In genomic region chr14:68506645-68507405, GRCh38 we compare ENCODE assay signal across 9 cellular contexts.
DNase-seq lines count a peak whose midpoint lies in the region; ATAC-seq lines count a peak whose summit lies in the region.
"Had no signal": no experiment of that assay in that cellular context is flagged by ENCODE, and none has a peak within 500 bp of the region (broad histone marks: within the 10 kb centered on the region; RNA-seq: fewer than 3 reads in every experiment).

No MANE protein-coding gene starts in this region.

- H2BK12ac ChIP-seq in neuronal stem cell (ENCODE audit: low read length) = peak overlapping the region; percentile 16

- H3K4me1 ChIP-seq in neuronal stem cell (ENCODE audit: control insufficient read depth in 2 of 2, insufficient read depth in 1 of 2, low read depth in 1 of 2, low read length in 2 of 2) = peaks cover 33 to 45% of the 10 kb centered on the region in 2 donors

- no peak overlapping the region for H2BK5ac ChIP-seq in neuronal stem cell (ENCODE audit: low read length)

- peaks cover 30% of the 10 kb centered on the region for H3K4me1 Mint-ChIP-seq in activated CD4-positive, alpha-beta memory T cell treated with anti-CD3 and anti-CD28 coated beads for 36 hours (ENCODE audit: low read depth)
- H3K4me1 Mint-ChIP-seq in activated CD4-positive, alpha-beta memory T cell treated with anti-CD3 and anti-CD28 coated beads, Interleukin-2, amount 10 ng/mL, durations not matched to agents 7 days and 5 days = peaks cover 18% of the 10 kb centered on the region
- peaks cover 68% of the 10 kb centered on the region for H3K4me1 Mint-ChIP-seq in activated naive CD8-positive, alpha-beta T cell (ENCODE audit: low read depth)

- no peaks in the 10 kb centered on the region for H3K36me3 ChIP-seq in neuronal stem cell (replicated peaks in 1 of 2; ENCODE audit: control insufficient read depth in 2 of 2, insufficient read depth in 2 of 2, low read length in 2 of 2)
- H3K36me3 ChIP-seq: neutrophil had no signal

- no peak overlapping the region for H4K8ac ChIP-seq in neuronal stem cell (ENCODE audit: low read depth, low read length)

- H2BK120ac ChIP-seq in neuronal stem cell (ENCODE audit: low read depth, low read length) = no peak overlapping the region

- no peaks in the 10 kb centered on the region for H3K9me3 Mint-ChIP-seq in activated CD4-positive, alpha-beta memory T cell treated with anti-CD3 and anti-CD28 coated beads for 36 hours
- H3K9me3 Mint-ChIP-seq in activated CD4-positive, alpha-beta memory T cell treated with anti-CD3 and anti-CD28 coated beads, Interleukin-2, amount 10 ng/mL, durations not matched to agents 7 days and 5 days = no peaks in the 10 kb centered on the region
- H3K9me3 Mint-ChIP-seq in activated naive CD8-positive, alpha-beta T cell (ENCODE audit: low read depth) = no peaks in the 10 kb centered on the region

- no peak overlapping the region for H3K27ac Mint-ChIP-seq in activated CD4-positive, alpha-beta memory T cell treated with anti-CD3 and anti-CD28 coated beads for 36 hours
- no peak overlapping the region for H3K27ac Mint-ChIP-seq in activated CD4-positive, alpha-beta memory T cell treated with anti-CD3 and anti-CD28 coated beads, Interleukin-2, amount 10 ng/mL, durations not matched to agents 7 days and 5 days
- H3K27ac Mint-ChIP-seq in activated naive CD8-positive, alpha-beta T cell = peak overlapping the region; percentile 77

- H3K36me3 Mint-ChIP-seq in activated CD4-positive, alpha-beta memory T cell treated with anti-CD3 and anti-CD28 coated beads for 36 hours = no peaks in the 10 kb centered on the region
- H3K36me3 Mint-ChIP-seq in activated CD4-positive, alpha-beta memory T cell treated with anti-CD3 and anti-CD28 coated beads, Interleukin-2, amount 10 ng/mL, durations not matched to agents 7 days and 5 days (ENCODE audit: low read depth) = no peaks in the 10 kb centered on the region
- H3K36me3 Mint-ChIP-seq in activated naive CD8-positive, alpha-beta T cell = no peaks in the 10 kb centered on the region

- POLR2A ChIA-PET in activated CD4-positive, alpha-beta memory T cell treated with anti-CD3 and anti-CD28 coated beads for 36 hours (lab: Charles Lee) = interaction anchor here (1.1 to 1.4 kb wide), 4 partner anchors 23 to 223 kb away, joined by 3 to 4 read pairs (median 4); no protein-coding TSS in a partner anchor
- POLR2A ChIA-PET in activated CD4-positive, alpha-beta memory T cell treated with anti-CD3 and anti-CD28 coated beads, Interleukin-2, amount 10 ng/mL, durations not matched to agents 7 days and 5 days (lab: Charles Lee) = interaction anchor here (0.9 to 1.7 kb wide), 4 partner anchors 23 to 309 kb away, joined by 3 to 5 read pairs (median 3); partner anchors contain the start of gene ZFP36L1

- peak; percentile 66 for ATAC-seq in HG03175 (IDR thresholded peaks at IDR 0.05; ENCODE audit: unreplicated experiment)
- ATAC-seq in GM19324 (IDR thresholded peaks at IDR 0.05; ENCODE audit: low FRiP score, unreplicated experiment) = no peak

- no peaks in the 10 kb centered on the region for H3K79me1 ChIP-seq in neuronal stem cell (ENCODE audit: low read depth, low read length)

- no CpG with 5 or more reads among the region's 11 CpGs for WGBS in neuronal stem cell (ENCODE audit: extremely low coverage in 2 of 2, insufficient read length in 2 of 2, insufficient replicate concordance in 1 of 2), 2 donors

- no peak overlapping the region for H2BK15ac ChIP-seq in neuronal stem cell (ENCODE audit: low read length)

- no peak overlapping the region for H3K4me3 ChIP-seq in neuronal stem cell (ENCODE audit: low read length in 2 of 2)

- H3K27me3 ChIP-seq in neuronal stem cell (ENCODE audit: control insufficient read depth in 3 of 3, insufficient read depth in 3 of 3, low read depth in 1 of 3, low read length in 3 of 3) = no peaks in the 10 kb centered on the region
- H3K27me3 ChIP-seq: neutrophil had no signal

- H2AK5ac ChIP-seq in neuronal stem cell (ENCODE audit: low read depth, low read length) = no peak overlapping the region

- peak overlapping the region; percentile 74 for H2AFZ ChIP-seq in neuronal stem cell (ENCODE audit: low read length)

- no peak overlapping the region for H3K4me3 Mint-ChIP-seq in activated CD4-positive, alpha-beta memory T cell treated with anti-CD3 and anti-CD28 coated beads for 36 hours
- no peak overlapping the region for H3K4me3 Mint-ChIP-seq in activated CD4-positive, alpha-beta memory T cell treated with anti-CD3 and anti-CD28 coated beads, Interleukin-2, amount 10 ng/mL, durations not matched to agents 7 days and 5 days
- peak overlapping the region; percentile 62 for H3K4me3 Mint-ChIP-seq in activated naive CD8-positive, alpha-beta T cell

- no peak overlapping the region for H3K4ac ChIP-seq in neuronal stem cell (ENCODE audit: low read length)

- no peak overlapping the region for H3K9ac ChIP-seq in neuronal stem cell (ENCODE audit: low read depth, low read length, poor library complexity)

- peak; percentile 24 for DNase-seq in activated CD4-positive, alpha-beta memory T cell treated with anti-CD3 and anti-CD28 coated beads for 36 hours
- DNase-seq in activated CD4-positive, alpha-beta memory T cell treated with anti-CD3 and anti-CD28 coated beads, Interleukin-2, amount 10 ng/mL, durations not matched to agents 7 days and 5 days = no peak
- DNase-seq in neuronal stem cell (ENCODE audit: low spot score) (no peak), COR-L47 (lab: John Stamatoyannopoulos, UW) (no peak), NCI-H446 treated with DMSO at 0.1 percent for 48 hours (lab: John Stamatoyannopoulos, UW) (no peak)

- H3K14ac ChIP-seq in neuronal stem cell (ENCODE audit: low read length) = peak overlapping the region; percentile 5

- H4K91ac ChIP-seq in neuronal stem cell (ENCODE audit: low read depth, low read length, poor library complexity) = no peak overlapping the region

- H3K18ac ChIP-seq in neuronal stem cell (ENCODE audit: low read length) = peak overlapping the region; percentile 77

- CTCF ChIA-PET in activated CD4-positive, alpha-beta memory T cell treated with anti-CD3 and anti-CD28 coated beads for 36 hours (lab: Charles Lee) = interaction anchor here (1.0 to 1.3 kb wide), 3 partner anchors 10 to 308 kb away, joined by 3 to 6 read pairs (median 4); no protein-coding TSS in a partner anchor
- CTCF ChIA-PET in activated CD4-positive, alpha-beta memory T cell treated with anti-CD3 and anti-CD28 coated beads, Interleukin-2, amount 10 ng/mL, durations not matched to agents 7 days and 5 days (lab: Charles Lee) = interaction anchor here (0.9 to 1.0 kb wide), 2 partner anchors 309 to 337 kb away, joined by 3 read pairs; no protein-coding TSS in a partner anchor

- intact Hi-C loops in activated CD4-positive, alpha-beta memory T cell treated with anti-CD3 and anti-CD28 coated beads for 36 hours (cut with micrococcal nuclease) = no loop called here

- H3K23ac ChIP-seq in neuronal stem cell (ENCODE audit: low read depth, low read length, poor library complexity) = no peak overlapping the region

- H3K27me3 Mint-ChIP-seq in activated CD4-positive, alpha-beta memory T cell treated with anti-CD3 and anti-CD28 coated beads for 36 hours = no peaks in the 10 kb centered on the region
- no peaks in the 10 kb centered on the region for H3K27me3 Mint-ChIP-seq in activated CD4-positive, alpha-beta memory T cell treated with anti-CD3 and anti-CD28 coated beads, Interleukin-2, amount 10 ng/mL, durations not matched to agents 7 days and 5 days
- no peaks in the 10 kb centered on the region for H3K27me3 Mint-ChIP-seq in activated naive CD8-positive, alpha-beta T cell

- peaks cover 0 to 21% of the 10 kb centered on the region in 2 donors for H3K9me3 ChIP-seq in neuronal stem cell (replicated peaks in 1 of 2; ENCODE audit: control insufficient read depth in 2 of 2, insufficient read depth in 1 of 2, low read depth in 1 of 2, low read length in 2 of 2)
- H3K9me3 ChIP-seq: neutrophil had no signal

- peak overlapping the region; percentile 15 for H3K27ac ChIP-seq in neuronal stem cell (replicated peaks; ENCODE audit: low read length)
- H3K27ac ChIP-seq: neutrophil had no signal

- no peak overlapping the region for H3K4me2 ChIP-seq in neuronal stem cell (ENCODE audit: insufficient read depth, low read length, poor library complexity, severe bottlenecking)
